In the genomic region with DNA sequence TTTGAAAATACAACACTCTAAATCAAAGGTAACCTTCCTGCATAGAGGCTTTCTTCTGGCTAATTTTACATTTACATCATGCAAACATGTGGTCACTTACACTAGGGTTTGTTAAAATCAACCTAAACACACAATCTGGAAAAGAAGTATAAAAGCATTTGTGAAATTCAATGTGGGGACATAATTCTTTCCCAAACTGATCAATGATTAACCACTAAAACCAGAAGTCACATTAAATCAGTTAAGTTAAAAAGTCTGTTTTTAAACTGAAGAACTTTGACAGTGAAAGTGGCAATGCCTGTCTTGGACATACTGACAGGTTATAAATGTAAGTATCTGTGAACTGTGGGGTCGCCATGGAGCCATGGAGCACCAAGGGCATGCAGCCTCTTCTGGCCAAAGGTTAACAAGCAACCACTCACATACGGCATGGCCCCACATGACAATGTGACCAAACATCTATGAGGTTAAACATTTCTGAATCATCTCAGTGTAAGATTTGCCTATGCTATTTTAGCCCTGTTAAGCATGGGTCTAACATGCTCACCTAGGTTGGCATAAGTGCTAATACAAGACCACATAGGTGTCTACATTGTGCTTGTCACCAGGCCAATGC, we compare ENCODE assay signal across 1 cellular context.
TF ChIP-seq lines count a peak whose summit lies in the region.

No MANE protein-coding gene starts in this region.

TF ChIP-seq in HepG2, 621 proteins besides CTCF, POLR2A, EP300 and RAD21 (continued from another document and continues in another):
- TF ChIP-seq, protein P1, sequence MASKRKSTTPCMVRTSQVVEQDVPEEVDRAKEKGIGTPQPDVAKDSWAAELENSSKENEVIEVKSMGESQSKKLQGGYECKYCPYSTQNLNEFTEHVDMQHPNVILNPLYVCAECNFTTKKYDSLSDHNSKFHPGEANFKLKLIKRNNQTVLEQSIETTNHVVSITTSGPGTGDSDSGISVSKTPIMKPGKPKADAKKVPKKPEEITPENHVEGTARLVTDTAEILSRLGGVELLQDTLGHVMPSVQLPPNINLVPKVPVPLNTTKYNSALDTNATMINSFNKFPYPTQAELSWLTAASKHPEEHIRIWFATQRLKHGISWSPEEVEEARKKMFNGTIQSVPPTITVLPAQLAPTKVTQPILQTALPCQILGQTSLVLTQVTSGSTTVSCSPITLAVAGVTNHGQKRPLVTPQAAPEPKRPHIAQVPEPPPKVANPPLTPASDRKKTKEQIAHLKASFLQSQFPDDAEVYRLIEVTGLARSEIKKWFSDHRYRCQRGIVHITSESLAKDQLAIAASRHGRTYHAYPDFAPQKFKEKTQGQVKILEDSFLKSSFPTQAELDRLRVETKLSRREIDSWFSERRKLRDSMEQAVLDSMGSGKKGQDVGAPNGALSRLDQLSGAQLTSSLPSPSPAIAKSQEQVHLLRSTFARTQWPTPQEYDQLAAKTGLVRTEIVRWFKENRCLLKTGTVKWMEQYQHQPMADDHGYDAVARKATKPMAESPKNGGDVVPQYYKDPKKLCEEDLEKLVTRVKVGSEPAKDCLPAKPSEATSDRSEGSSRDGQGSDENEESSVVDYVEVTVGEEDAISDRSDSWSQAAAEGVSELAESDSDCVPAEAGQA (IDR thresholded peaks at IDR 0.05; ENCODE audit: low read depth), result no peak
- TF ChIP-seq, protein P1 (CRISPR knock-in tag; IDR thresholded peaks at IDR 0.05; ENCODE audit: borderline replicate concordance), result no peak
- no peak for TF ChIP-seq PTBP1 (IDR thresholded peaks at IDR 0.05; ENCODE audit: low read depth, low read length, poor library complexity, severe bottlenecking)
- no peak for TF ChIP-seq TOPORS (CRISPR knock-in tag; IDR thresholded peaks at IDR 0.05)
- TF ChIP-seq TAF1 (CRISPR knock-in tag; IDR thresholded peaks at IDR 0.05), result no peak
- no peak for TF ChIP-seq JUNB (CRISPR knock-in tag; IDR thresholded peaks at IDR 0.05; ENCODE audit: borderline replicate concordance)
- TF ChIP-seq, protein P2, sequence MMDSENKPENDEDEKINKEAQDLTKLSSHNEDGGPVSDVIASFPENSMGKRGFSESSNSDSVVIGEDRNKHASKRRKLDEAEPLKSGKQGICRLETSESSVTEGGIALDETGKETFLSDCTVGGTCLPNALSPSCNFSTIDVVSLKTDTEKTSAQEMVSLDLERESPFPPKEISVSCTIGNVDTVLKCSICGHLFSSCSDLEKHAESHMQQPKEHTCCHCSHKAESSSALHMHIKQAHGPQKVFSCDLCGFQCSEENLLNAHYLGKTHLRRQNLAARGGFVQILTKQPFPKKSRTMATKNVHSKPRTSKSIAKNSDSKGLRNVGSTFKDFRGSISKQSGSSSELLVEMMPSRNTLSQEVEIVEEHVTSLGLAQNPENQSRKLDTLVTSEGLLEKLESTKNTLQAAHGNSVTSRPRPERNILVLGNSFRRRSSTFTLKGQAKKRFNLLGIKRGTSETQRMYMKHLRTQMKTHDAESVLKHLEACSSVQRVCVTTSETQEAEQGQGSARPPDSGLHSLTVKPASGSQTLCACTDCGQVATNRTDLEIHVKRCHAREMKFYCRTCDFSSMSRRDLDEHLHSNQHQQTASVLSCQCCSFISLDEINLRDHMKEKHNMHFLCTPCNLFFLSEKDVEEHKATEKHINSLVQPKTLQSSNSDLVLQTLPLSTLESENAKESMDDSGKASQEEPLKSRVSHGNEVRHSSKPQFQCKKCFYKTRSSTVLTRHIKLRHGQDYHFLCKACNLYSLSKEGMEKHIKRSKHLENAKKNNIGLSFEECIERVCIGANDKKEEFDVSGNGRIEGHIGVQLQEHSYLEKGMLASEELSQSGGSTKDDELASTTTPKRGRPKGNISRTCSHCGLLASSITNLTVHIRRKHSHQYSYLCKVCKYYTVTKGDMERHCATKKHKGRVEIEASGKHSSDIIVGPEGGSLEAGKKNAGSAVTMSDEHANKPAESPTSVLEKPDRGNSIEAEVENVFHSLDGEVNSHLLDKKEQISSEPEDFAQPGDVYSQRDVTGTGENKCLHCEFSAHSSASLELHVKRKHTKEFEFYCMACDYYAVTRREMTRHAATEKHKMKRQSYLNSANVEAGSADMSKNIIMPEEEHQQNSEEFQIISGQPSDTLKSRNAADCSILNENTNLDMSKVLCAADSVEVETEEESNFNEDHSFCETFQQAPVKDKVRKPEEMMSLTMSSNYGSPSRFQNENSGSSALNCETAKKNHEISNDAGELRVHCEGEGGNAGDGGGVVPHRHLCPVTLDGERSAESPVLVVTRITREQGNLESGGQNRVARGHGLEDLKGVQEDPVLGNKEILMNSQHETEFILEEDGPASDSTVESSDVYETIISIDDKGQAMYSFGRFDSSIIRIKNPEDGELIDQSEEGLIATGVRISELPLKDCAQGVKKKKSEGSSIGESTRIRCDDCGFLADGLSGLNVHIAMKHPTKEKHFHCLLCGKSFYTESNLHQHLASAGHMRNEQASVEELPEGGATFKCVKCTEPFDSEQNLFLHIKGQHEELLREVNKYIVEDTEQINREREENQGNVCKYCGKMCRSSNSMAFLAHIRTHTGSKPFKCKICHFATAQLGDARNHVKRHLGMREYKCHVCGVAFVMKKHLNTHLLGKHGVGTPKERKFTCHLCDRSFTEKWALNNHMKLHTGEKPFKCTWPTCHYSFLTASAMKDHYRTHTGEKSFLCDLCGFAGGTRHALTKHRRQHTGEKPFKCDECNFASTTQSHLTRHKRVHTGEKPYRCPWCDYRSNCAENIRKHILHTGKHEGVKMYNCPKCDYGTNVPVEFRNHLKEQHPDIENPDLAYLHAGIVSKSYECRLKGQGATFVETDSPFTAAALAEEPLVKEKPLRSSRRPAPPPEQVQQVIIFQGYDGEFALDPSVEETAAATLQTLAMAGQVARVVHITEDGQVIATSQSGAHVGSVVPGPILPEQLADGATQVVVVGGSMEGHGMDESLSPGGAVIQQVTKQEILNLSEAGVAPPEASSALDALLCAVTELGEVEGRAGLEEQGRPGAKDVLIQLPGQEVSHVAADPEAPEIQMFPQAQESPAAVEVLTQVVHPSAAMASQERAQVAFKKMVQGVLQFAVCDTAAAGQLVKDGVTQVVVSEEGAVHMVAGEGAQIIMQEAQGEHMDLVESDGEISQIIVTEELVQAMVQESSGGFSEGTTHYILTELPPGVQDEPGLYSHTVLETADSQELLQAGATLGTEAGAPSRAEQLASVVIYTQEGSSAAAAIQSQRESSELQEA (CRISPR knock-in tag; IDR thresholded peaks at IDR 0.05; ENCODE audit: not compliant biosample characterization), result no peak
- TF ChIP-seq, protein P3, sequence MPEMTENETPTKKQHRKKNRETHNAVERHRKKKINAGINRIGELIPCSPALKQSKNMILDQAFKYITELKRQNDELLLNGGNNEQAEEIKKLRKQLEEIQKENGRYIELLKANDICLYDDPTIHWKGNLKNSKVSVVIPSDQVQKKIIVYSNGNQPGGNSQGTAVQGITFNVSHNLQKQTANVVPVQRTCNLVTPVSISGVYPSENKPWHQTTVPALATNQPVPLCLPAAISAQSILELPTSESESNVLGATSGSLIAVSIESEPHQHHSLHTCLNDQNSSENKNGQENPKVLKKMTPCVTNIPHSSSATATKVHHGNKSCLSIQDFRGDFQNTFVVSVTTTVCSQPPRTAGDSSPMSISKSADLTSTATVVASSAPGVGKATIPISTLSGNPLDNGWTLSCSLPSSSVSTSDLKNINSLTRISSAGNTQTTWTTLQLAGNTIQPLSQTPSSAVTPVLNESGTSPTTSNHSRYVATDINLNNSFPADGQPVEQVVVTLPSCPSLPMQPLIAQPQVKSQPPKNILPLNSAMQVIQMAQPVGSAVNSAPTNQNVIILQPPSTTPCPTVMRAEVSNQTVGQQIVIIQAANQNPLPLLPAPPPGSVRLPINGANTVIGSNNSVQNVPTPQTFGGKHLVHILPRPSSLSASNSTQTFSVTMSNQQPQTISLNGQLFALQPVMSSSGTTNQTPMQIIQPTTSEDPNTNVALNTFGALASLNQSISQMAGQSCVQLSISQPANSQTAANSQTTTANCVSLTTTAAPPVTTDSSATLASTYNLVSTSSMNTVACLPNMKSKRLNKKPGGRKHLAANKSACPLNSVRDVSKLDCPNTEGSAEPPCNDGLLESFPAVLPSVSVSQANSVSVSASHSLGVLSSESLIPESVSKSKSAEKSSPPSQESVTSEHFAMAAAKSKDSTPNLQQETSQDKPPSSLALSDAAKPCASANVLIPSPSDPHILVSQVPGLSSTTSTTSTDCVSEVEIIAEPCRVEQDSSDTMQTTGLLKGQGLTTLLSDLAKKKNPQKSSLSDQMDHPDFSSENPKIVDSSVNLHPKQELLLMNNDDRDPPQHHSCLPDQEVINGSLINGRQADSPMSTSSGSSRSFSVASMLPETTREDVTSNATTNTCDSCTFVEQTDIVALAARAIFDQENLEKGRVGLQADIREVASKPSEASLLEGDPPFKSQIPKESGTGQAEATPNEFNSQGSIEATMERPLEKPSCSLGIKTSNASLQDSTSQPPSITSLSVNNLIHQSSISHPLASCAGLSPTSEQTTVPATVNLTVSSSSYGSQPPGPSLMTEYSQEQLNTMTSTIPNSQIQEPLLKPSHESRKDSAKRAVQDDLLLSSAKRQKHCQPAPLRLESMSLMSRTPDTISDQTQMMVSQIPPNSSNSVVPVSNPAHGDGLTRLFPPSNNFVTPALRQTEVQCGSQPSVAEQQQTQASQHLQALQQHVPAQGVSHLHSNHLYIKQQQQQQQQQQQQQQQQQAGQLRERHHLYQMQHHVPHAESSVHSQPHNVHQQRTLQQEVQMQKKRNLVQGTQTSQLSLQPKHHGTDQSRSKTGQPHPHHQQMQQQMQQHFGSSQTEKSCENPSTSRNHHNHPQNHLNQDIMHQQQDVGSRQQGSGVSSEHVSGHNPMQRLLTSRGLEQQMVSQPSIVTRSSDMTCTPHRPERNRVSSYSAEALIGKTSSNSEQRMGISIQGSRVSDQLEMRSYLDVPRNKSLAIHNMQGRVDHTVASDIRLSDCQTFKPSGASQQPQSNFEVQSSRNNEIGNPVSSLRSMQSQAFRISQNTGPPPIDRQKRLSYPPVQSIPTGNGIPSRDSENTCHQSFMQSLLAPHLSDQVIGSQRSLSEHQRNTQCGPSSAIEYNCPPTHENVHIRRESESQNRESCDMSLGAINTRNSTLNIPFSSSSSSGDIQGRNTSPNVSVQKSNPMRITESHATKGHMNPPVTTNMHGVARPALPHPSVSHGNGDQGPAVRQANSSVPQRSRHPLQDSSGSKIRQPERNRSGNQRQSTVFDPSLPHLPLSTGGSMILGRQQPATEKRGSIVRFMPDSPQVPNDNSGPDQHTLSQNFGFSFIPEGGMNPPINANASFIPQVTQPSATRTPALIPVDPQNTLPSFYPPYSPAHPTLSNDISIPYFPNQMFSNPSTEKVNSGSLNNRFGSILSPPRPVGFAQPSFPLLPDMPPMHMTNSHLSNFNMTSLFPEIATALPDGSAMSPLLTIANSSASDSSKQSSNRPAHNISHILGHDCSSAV (CRISPR knock-in tag; IDR thresholded peaks at IDR 0.05; ENCODE audit: borderline replicate concordance), result no peak
- no peak for TF ChIP-seq CBX5 (CRISPR knock-in tag; IDR thresholded peaks at IDR 0.05; ENCODE audit: borderline replicate concordance)
- TF ChIP-seq HNRNPK (IDR thresholded peaks at IDR 0.05; ENCODE audit: low read depth, low read length, poor library complexity, severe bottlenecking), result no peak
- TF ChIP-seq, protein P4, sequence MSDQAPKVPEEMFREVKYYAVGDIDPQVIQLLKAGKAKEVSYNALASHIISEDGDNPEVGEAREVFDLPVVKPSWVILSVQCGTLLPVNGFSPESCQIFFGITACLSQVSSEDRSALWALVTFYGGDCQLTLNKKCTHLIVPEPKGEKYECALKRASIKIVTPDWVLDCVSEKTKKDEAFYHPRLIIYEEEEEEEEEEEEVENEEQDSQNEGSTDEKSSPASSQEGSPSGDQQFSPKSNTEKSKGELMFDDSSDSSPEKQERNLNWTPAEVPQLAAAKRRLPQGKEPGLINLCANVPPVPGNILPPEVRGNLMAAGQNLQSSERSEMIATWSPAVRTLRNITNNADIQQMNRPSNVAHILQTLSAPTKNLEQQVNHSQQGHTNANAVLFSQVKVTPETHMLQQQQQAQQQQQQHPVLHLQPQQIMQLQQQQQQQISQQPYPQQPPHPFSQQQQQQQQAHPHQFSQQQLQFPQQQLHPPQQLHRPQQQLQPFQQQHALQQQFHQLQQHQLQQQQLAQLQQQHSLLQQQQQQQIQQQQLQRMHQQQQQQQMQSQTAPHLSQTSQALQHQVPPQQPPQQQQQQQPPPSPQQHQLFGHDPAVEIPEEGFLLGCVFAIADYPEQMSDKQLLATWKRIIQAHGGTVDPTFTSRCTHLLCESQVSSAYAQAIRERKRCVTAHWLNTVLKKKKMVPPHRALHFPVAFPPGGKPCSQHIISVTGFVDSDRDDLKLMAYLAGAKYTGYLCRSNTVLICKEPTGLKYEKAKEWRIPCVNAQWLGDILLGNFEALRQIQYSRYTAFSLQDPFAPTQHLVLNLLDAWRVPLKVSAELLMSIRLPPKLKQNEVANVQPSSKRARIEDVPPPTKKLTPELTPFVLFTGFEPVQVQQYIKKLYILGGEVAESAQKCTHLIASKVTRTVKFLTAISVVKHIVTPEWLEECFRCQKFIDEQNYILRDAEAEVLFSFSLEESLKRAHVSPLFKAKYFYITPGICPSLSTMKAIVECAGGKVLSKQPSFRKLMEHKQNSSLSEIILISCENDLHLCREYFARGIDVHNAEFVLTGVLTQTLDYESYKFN (CRISPR knock-in tag; conservative IDR thresholded peaks at IDR 0.05), result peak; percentile 56
- no peak for TF ChIP-seq TP53 (CRISPR knock-in tag; conservative IDR thresholded peaks at IDR 0.05)
- no peak for TF ChIP-seq SPEN (CRISPR knock-in tag; IDR thresholded peaks at IDR 0.05; ENCODE audit: low read depth)
- TF ChIP-seq, protein P5, sequence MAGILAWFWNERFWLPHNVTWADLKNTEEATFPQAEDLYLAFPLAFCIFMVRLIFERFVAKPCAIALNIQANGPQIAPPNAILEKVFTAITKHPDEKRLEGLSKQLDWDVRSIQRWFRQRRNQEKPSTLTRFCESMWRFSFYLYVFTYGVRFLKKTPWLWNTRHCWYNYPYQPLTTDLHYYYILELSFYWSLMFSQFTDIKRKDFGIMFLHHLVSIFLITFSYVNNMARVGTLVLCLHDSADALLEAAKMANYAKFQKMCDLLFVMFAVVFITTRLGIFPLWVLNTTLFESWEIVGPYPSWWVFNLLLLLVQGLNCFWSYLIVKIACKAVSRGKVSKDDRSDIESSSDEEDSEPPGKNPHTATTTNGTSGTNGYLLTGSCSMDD (CRISPR knock-in tag; IDR thresholded peaks at IDR 0.05), result no peak
- no peak for TF ChIP-seq ARHGAP35 (CRISPR knock-in tag; IDR thresholded peaks at IDR 0.05; ENCODE audit: borderline replicate concordance)
